15 cellular contexts compared by ENCODE assay signal in genomic region chr7:27516415-27516814, GRCh38.
"Had no signal": no experiment of that assay in that cellular context is flagged by ENCODE, and none has a peak within 500 bp of the region (broad histone marks: within the 10 kb centered on the region; RNA-seq: fewer than 3 reads in every experiment).

No MANE protein-coding gene starts in this region.

- H3K4me3 ChIP-seq: adrenal gland, gastrocnemius medialis, mucosa of descending colon had no signal

- ATAC-seq: effector memory CD8-positive, alpha-beta T cell; gastrocnemius medialis; left lobe of liver; mucosa of descending colon; naive thymus-derived CD4-positive, alpha-beta T cell; stimulated activated memory B cell treated with anti-CD40 and anti-IgM and Interleukin-4, amounts not matched to agents 10 μg/mL and 1 μg/mL and 100 μg/mL, for 72 hours had no signal

- H3K36me3 ChIP-seq: adrenal gland, gastrocnemius medialis, neutrophil had no signal

- DNase-seq: activated CD4-positive, alpha-beta T cell treated with anti-CD3 and anti-CD28 coated beads, Interleukin-2, amount 50 U/mL, for 4 hours; activated CD4-positive, CD25-positive, alpha-beta regulatory T cell treated with anti-CD3 and anti-CD28 coated beads, Interleukin-2, amount 50 U/mL, for 72 hours; activated T-cell treated with anti-CD3 and anti-CD28 coated beads, Interleukin-2, amount 50 U/mL, for 1 hour; adrenal gland; dermis blood vessel endothelial cell; effector memory CD8-positive, alpha-beta T cell; gastrocnemius medialis; mucosa of descending colon; naive thymus-derived CD4-positive, alpha-beta T cell; retina; T-helper 9 cell had no signal

- H3K27ac Mint-ChIP-seq: activated naive CD4-positive, alpha-beta T cell treated with anti-CD3 and anti-CD28 coated beads, Interleukin-2, amount 50 U/mL, for 24 hours; effector memory CD8-positive, alpha-beta T cell; naive thymus-derived CD4-positive, alpha-beta T cell; stimulated activated memory B cell treated with anti-CD40 and anti-IgM and Interleukin-4, amounts not matched to agents 10 μg/mL and 1 μg/mL and 100 μg/mL, for 72 hours had no signal

- H3K4me1 Mint-ChIP-seq: stimulated activated memory B cell treated with anti-CD40 and anti-IgM and Interleukin-4, amounts not matched to agents 10 μg/mL and 1 μg/mL and 100 μg/mL, for 72 hours had no signal

- H3K4me1 ChIP-seq: gastrocnemius medialis had no signal

- H3K27me3 ChIP-seq: adrenal gland, gastrocnemius medialis, neutrophil had no signal

- H3K9me3 ChIP-seq: adrenal gland, gastrocnemius medialis, mucosa of descending colon, neutrophil had no signal

- H3K9me3 Mint-ChIP-seq: activated naive CD4-positive, alpha-beta T cell treated with anti-CD3 and anti-CD28 coated beads, Interleukin-2, amount 50 U/mL, for 24 hours; effector memory CD8-positive, alpha-beta T cell; stimulated activated memory B cell treated with anti-CD40 and anti-IgM and Interleukin-4, amounts not matched to agents 10 μg/mL and 1 μg/mL and 100 μg/mL, for 72 hours had no signal

- H3K27me3 Mint-ChIP-seq: activated naive CD4-positive, alpha-beta T cell treated with anti-CD3 and anti-CD28 coated beads, Interleukin-2, amount 50 U/mL, for 24 hours; naive thymus-derived CD4-positive, alpha-beta T cell; stimulated activated memory B cell treated with anti-CD40 and anti-IgM and Interleukin-4, amounts not matched to agents 10 μg/mL and 1 μg/mL and 100 μg/mL, for 72 hours had no signal

- H3K4me3 Mint-ChIP-seq: activated naive CD4-positive, alpha-beta T cell treated with anti-CD3 and anti-CD28 coated beads, Interleukin-2, amount 50 U/mL, for 24 hours; effector memory CD8-positive, alpha-beta T cell; naive thymus-derived CD4-positive, alpha-beta T cell; stimulated activated memory B cell treated with anti-CD40 and anti-IgM and Interleukin-4, amounts not matched to agents 10 μg/mL and 1 μg/mL and 100 μg/mL, for 72 hours had no signal
